In the genomic region with DNA sequence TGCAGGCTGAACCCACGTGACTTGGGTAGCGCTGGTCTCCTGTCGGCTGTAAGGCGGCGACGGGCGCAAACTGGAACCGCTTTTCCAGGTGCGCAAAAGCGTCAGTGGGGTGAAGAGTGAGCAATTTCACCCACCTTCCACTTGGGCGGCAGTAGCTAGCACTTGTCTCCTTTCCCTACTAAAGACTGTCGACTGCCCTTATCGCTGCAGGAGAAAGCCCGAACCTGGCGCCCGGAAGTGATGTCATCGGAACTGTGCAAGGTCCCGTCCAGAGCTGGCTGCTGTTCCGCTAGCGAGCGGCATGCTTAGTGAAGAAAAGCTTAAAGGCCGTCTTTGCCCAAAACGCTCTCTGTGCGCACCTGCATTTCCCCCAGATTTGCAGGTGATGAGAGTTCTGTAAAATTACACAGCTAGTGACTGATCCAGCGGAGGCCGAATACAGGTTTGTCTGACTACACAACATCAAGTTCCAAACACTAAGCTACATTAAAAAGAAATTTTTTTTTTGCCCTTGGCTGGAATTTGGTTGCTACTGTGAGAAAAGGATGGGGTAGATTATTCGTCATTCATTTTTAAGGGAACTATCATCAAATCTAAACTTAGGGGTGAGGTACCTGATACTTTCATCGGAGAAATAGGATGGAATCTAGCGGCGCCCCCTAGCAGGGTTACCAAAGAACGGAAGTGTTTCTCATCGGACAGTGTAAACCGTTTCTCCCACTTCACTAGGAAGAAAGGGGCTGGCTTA, we compare ENCODE assay signal across 8 cellular contexts. TPM values are rescaled to one million over a fixed set of nuclear protein-coding genes. Genes with fewer than 3 reads are reported as not detected.
A peak's percentile ranks its signal among the peaks of the same experiment; 100 is the strongest.
DNase-seq lines count a peak whose midpoint lies in the region; ATAC-seq and TF ChIP-seq lines count a peak whose summit lies in the region.

A gene with protein sequence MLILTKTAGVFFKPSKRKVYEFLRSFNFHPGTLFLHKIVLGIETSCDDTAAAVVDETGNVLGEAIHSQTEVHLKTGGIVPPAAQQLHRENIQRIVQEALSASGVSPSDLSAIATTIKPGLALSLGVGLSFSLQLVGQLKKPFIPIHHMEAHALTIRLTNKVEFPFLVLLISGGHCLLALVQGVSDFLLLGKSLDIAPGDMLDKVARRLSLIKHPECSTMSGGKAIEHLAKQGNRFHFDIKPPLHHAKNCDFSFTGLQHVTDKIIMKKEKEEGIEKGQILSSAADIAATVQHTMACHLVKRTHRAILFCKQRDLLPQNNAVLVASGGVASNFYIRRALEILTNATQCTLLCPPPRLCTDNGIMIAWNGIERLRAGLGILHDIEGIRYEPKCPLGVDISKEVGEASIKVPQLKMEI (minus strand): TSS at position 242 of the 748 bp plus-strand sequence. CDS start 1,152 bp downstream, outside the sequence.

- H3K27ac ChIP-seq in C4-2B (peak within 1 kb of the TSS; percentile 91), left lung (peak within 1 kb of the TSS; percentile 89 to 91)

- intact Hi-C loops in dendritic cell treated with granulocyte-macrophage colony-stimulating factor and Interleukin-4, amounts not matched to agents 40 ng/mL and 50 ng/mL, for 4 days (cut with micrococcal nuclease), result loop anchor here (1.0 to 5.0 kb wide), 2 partner anchors 22 to 100 kb away; partner anchors contain the start of genes ASNSD1, ORMDL1 and PMS1
- intact Hi-C loops in left lung (cut with DNase I), result no loop called here

- DNase-seq in NCI-H526 treated with DMSO at 0.1 percent for 48 hours (lab: John Stamatoyannopoulos, UW), result peak; percentile 99
- DNase-seq in activated CD4-positive, alpha-beta T cell treated with anti-CD3 and anti-CD28 coated beads, Interleukin-2, amount 50 U/mL, for 24 hours (ENCODE audit: low read depth in 1 of 2, low spot score in 1 of 2), result peak; percentile 84 to 93
- DNase-seq in left lung, result peak; percentile 96
- DNase-seq in stimulated activated CD4-positive, alpha-beta T cell treated with anti-CD3 and anti-CD28 coated beads, Interleukin-2, amount 100 ng/mL, for 48 hours, result peak; percentile 82 to 88

- H3K4me3 Mint-ChIP-seq in dendritic cell treated with granulocyte-macrophage colony-stimulating factor and Interleukin-4, amounts not matched to agents 40 ng/mL and 50 ng/mL, for 4 days, result peak within 1 kb of the TSS; percentile 83

- no peaks in the 10 kb centered on the region for H3K9me3 Mint-ChIP-seq in dendritic cell treated with granulocyte-macrophage colony-stimulating factor and Interleukin-4, amounts not matched to agents 40 ng/mL and 50 ng/mL, for 4 days

- H3K4me1 ChIP-seq in left lung, result peaks cover 0 to 9% of the 10 kb centered on the region in 2 donors

- H3K9me3 ChIP-seq in left lung, result no peaks in the 10 kb centered on the region

- H3K4me3 ChIP-seq in left lung, result peak within 1 kb of the TSS; percentile 69 to 75

- H3K27me3 Mint-ChIP-seq in dendritic cell treated with granulocyte-macrophage colony-stimulating factor and Interleukin-4, amounts not matched to agents 40 ng/mL and 50 ng/mL, for 4 days, result no peaks in the 10 kb centered on the region

- H3K27me3 ChIP-seq in left lung, result no peaks in the 10 kb centered on the region

- peaks cover 6% of the 10 kb centered on the region for H3K4me1 Mint-ChIP-seq in dendritic cell treated with granulocyte-macrophage colony-stimulating factor and Interleukin-4, amounts not matched to agents 40 ng/mL and 50 ng/mL, for 4 days (ENCODE audit: low read depth)

- TF ChIP-seq CTCF in C4-2B (conservative IDR thresholded peaks at IDR 0.05) (peak; percentile 70), left lung (IDR thresholded peaks at IDR 0.05) (peak in 1 of 2 donors; percentile 49)

- H3K27ac Mint-ChIP-seq in dendritic cell treated with granulocyte-macrophage colony-stimulating factor and Interleukin-4, amounts not matched to agents 40 ng/mL and 50 ng/mL, for 4 days, result peak within 1 kb of the TSS; percentile 91

- peaks cover 0 to 17% of the 10 kb centered on the region in 2 donors for H3K36me3 ChIP-seq in left lung

- peaks cover 24% of the 10 kb centered on the region for H3K36me3 Mint-ChIP-seq in dendritic cell treated with granulocyte-macrophage colony-stimulating factor and Interleukin-4, amounts not matched to agents 40 ng/mL and 50 ng/mL, for 4 days (ENCODE audit: low read depth)

- ATAC-seq in GM19328 (IDR thresholded peaks at IDR 0.05; ENCODE audit: unreplicated experiment) (peak; percentile 98), HG03520 (IDR thresholded peaks at IDR 0.05; ENCODE audit: unreplicated experiment) (peak; percentile 97), left lung (peak; percentile 97)

RNA-seq across cellular contexts. Expression of the gene that starts here (rescaled TPM):
- 10 to 100 TPM in 1 of 2 donors, 1 to 10 TPM in 1; 7.2 to 10.1 TPM for total RNA-seq in left lung

Comparison
In these comparisons a context has a peak if more than half of its experiments do, and no peak if none do; other contexts are left out.
1. Peak in every context shown above with its lines: DNase-seq, ATAC-seq, H3K4me3 ChIP-seq and H3K27ac ChIP-seq.